In genomic region chr3:136818851-136819783, GRCh38 we compare ENCODE assay signal across 8 cellular contexts. TPM values are rescaled to one million over a fixed set of nuclear protein-coding genes. Genes with fewer than 3 reads are reported as not detected.
DNase-seq lines count a peak whose midpoint lies in the region; ATAC-seq and TF ChIP-seq lines count a peak whose summit lies in the region.

SLC35G2 (plus strand) TSS chr3:136819126; CDS start chr3:136854461, 35,335 bp downstream.

- POLR2A ChIA-PET in CD4-positive, alpha-beta memory T cell (lab: Charles Lee; ENCODE audit: partially characterized antibody) = interaction anchor here (0.9 kb wide), 2 partner anchors 43 to 67 kb away, joined by 3 read pairs; partner anchors contain the start of genes NCK1 and STAG1
- POLR2A ChIA-PET in HEK293 (lab: Yijun Ruan, JAX) = interaction anchor here (1.3 kb wide), 1 partner anchor 67 kb away, joined by 5 read pairs; the partner anchor contains the start of gene STAG1

- H3K36me3 Mint-ChIP-seq in CD4-positive, alpha-beta memory T cell = no peaks in the 10 kb centered on the region
- no peaks in the 10 kb centered on the region for H3K36me3 Mint-ChIP-seq in mesothelial cell of epicardium
- peaks cover 11% of the 10 kb centered on the region for H3K36me3 Mint-ChIP-seq in stimulated activated naive CD8-positive, alpha-beta T cell treated with anti-CD3 and anti-CD28 coated beads, Interleukin-15, Interleukin-2, amounts not matched to agents 100 ng/mL and 50 ng/mL, for 24 hours (ENCODE audit: low read depth)

- intact Hi-C loops in CD4-positive, alpha-beta memory T cell (cut with micrococcal nuclease) = loop anchor here (2.0 kb wide), 1 partner anchor 66 kb away; the partner anchor contains the start of gene STAG1

- peaks cover 14 to 21% (median 18%) of the 10 kb centered on the region in 4 donors for H3K4me1 Mint-ChIP-seq in CD4-positive, alpha-beta memory T cell
- H3K4me1 Mint-ChIP-seq in mesothelial cell of epicardium = peaks cover 9% of the 10 kb centered on the region
- peaks cover 25% of the 10 kb centered on the region for H3K4me1 Mint-ChIP-seq in stimulated activated naive CD8-positive, alpha-beta T cell treated with anti-CD3 and anti-CD28 coated beads, Interleukin-15, Interleukin-2, amounts not matched to agents 100 ng/mL and 50 ng/mL, for 24 hours (ENCODE audit: low read depth)

- no peaks in the 10 kb centered on the region for H3K9me3 ChIP-seq in CD4-positive, alpha-beta memory T cell (ENCODE audit: control insufficient read depth in 1 of 2, low read length in 2 of 2)
- H3K9me3 ChIP-seq in HEK293 (ENCODE audit: control insufficient read depth, insufficient read depth, low read depth, low read length) = no peaks in the 10 kb centered on the region

- peaks cover 18 to 39% of the 10 kb centered on the region in 2 donors for H3K27me3 Mint-ChIP-seq in CD4-positive, alpha-beta memory T cell
- H3K27me3 Mint-ChIP-seq in mesothelial cell of epicardium (ENCODE audit: low read depth) = peaks cover 39% of the 10 kb centered on the region
- H3K27me3 Mint-ChIP-seq in stimulated activated naive CD8-positive, alpha-beta T cell treated with anti-CD3 and anti-CD28 coated beads, Interleukin-15, Interleukin-2, amounts not matched to agents 100 ng/mL and 50 ng/mL, for 24 hours = peaks cover 51% of the 10 kb centered on the region

- TF ChIP-seq CTCF in HEK293 (tag by site-specific recombination; IDR thresholded peaks at IDR 0.05) = peak; percentile 48; the same call in 1 of the 2 replicates
- no peak for TF ChIP-seq CTCF in mesothelial cell of epicardium (IDR thresholded peaks at IDR 0.05; ENCODE audit: unreplicated experiment)

- no peak for ATAC-seq in HG02938 (IDR thresholded peaks at IDR 0.05; ENCODE audit: unreplicated experiment)

- peak within 1 kb of the TSS; percentile 50 to 63 for H3K4me3 ChIP-seq in CD4-positive, alpha-beta memory T cell (ENCODE audit: low read length in 2 of 2)
- peak within 1 kb of the TSS; percentile 61 for H3K4me3 ChIP-seq in HEK293 (ENCODE audit: low read depth, low read length)

- peaks cover 17% of the 10 kb centered on the region for H3K4me1 ChIP-seq in CD4-positive, alpha-beta memory T cell (ENCODE audit: insufficient read depth, low read length)
- peaks cover 5% of the 10 kb centered on the region; the same call in 1 of the 2 replicates for H3K4me1 ChIP-seq in HEK293 (ENCODE audit: control insufficient read depth, insufficient read depth, low read length)

- H3K27ac Mint-ChIP-seq in CD4-positive, alpha-beta memory T cell = peak within 1 kb of the TSS in 4 of 7 donors; percentile 11 to 65 (median 42)
- H3K27ac Mint-ChIP-seq in mesothelial cell of epicardium = no peak within 1 kb of the TSS
- H3K27ac Mint-ChIP-seq in stimulated activated naive CD8-positive, alpha-beta T cell treated with anti-CD3 and anti-CD28 coated beads, Interleukin-15, Interleukin-2, amounts not matched to agents 100 ng/mL and 50 ng/mL, for 24 hours = peak within 1 kb of the TSS; percentile 93

- H3K9me3 Mint-ChIP-seq in CD4-positive, alpha-beta memory T cell = peaks cover 0 to 10% (median 6%) of the 10 kb centered on the region in 8 donors
- H3K9me3 Mint-ChIP-seq in mesothelial cell of epicardium = peaks cover 13% of the 10 kb centered on the region
- H3K9me3 Mint-ChIP-seq in stimulated activated naive CD8-positive, alpha-beta T cell treated with anti-CD3 and anti-CD28 coated beads, Interleukin-15, Interleukin-2, amounts not matched to agents 100 ng/mL and 50 ng/mL, for 24 hours = peaks cover 9% of the 10 kb centered on the region

- no peak within 1 kb of the TSS for H3K27ac ChIP-seq in CD4-positive, alpha-beta memory T cell (ENCODE audit: low read depth, low read length)
- H3K27ac ChIP-seq in HEK293 (ENCODE audit: extremely low read depth, low read depth, low read length) = peak within 1 kb of the TSS; percentile 78
- H3K27ac ChIP-seq in epithelial cell of prostate = peak within 1 kb of the TSS; percentile 68

- DNase-seq in CD4-positive, alpha-beta memory T cell = peak; percentile 4 to 45 (median 18)
- DNase-seq in NCI-H524 (lab: John Stamatoyannopoulos, UW) = peak; percentile 89 to 96
- peak; percentile 19 for DNase-seq in activated T-cell treated with anti-CD3 and anti-CD28 coated beads for 4 hours
- DNase-seq in epithelial cell of prostate (ENCODE audit: low read depth, low spot score) = no peak
- DNase-seq in mesothelial cell of epicardium (ENCODE audit: low spot score in 2 of 2, unreplicated experiment in 2 of 2) = peak; percentile 39 to 73

- peaks cover 13% of the 10 kb centered on the region for H3K27me3 ChIP-seq in CD4-positive, alpha-beta memory T cell (ENCODE audit: insufficient read depth, low read length)

- H3K36me3 ChIP-seq in CD4-positive, alpha-beta memory T cell (ENCODE audit: insufficient read depth, low read length) = no peaks in the 10 kb centered on the region
- no peaks in the 10 kb centered on the region for H3K36me3 ChIP-seq in HEK293 (ENCODE audit: control insufficient read depth in 2 of 2, insufficient read depth in 1 of 2, low read length in 2 of 2)

- CTCF ChIA-PET in CD4-positive, alpha-beta memory T cell (lab: Charles Lee; ENCODE audit: partially characterized antibody) = no interaction called here
- CTCF ChIA-PET in HEK293 (lab: Yijun Ruan, JAX) = interaction anchor here (0.7 kb wide), 1 partner anchor 745 kb away, joined by 3 read pairs; no protein-coding TSS in a partner anchor

- peak within 1 kb of the TSS; percentile 83 to 94 (median 89) for H3K4me3 Mint-ChIP-seq in CD4-positive, alpha-beta memory T cell
- H3K4me3 Mint-ChIP-seq in mesothelial cell of epicardium = peak within 1 kb of the TSS; percentile 83
- peak within 1 kb of the TSS; percentile 93 for H3K4me3 Mint-ChIP-seq in stimulated activated naive CD8-positive, alpha-beta T cell treated with anti-CD3 and anti-CD28 coated beads, Interleukin-15, Interleukin-2, amounts not matched to agents 100 ng/mL and 50 ng/mL, for 24 hours

TF ChIP-seq in HEK293, 187 proteins besides CTCF, POLR2A, EP300 and RAD21 (continues in another document):
- TF ChIP-seq ZBTB48 (tag by site-specific recombination; IDR thresholded peaks at IDR 0.05) (peak; percentile 42; the same call in 1 of the 2 replicates), PATZ1 (tag by site-specific recombination; IDR thresholded peaks at IDR 0.05) (peak; percentile 78), REPIN1 (tag by site-specific recombination; IDR thresholded peaks at IDR 0.05; ENCODE audit: low read depth) (no peak), KLF8 (tag by site-specific recombination; IDR thresholded peaks at IDR 0.05) (peak; percentile 7; the same call in 1 of the 2 replicates), ZBTB10 (tag by site-specific recombination; IDR thresholded peaks at IDR 0.05) (peak; percentile 77), KLF1 (tag by site-specific recombination; IDR thresholded peaks at IDR 0.05) (0 out of 2 replicates have a peak, but pooled peaks have one; percentile 32), EGR2 (tag by site-specific recombination; IDR thresholded peaks at IDR 0.05; ENCODE audit: low read depth) (peak; percentile 53; the same call in 1 of the 2 replicates), ZNF629 (tag by site-specific recombination; IDR thresholded peaks at IDR 0.05) (peak; percentile 85)

RNA-seq across cellular contexts. Expression of gene SLC35G2, which starts in this region (rescaled TPM):
- under 1 TPM; 0.17 to 0.42 TPM for total RNA-seq in CD4-positive, alpha-beta memory T cell
- polyA plus RNA-seq in CD4-positive, alpha-beta memory T cell = under 1 TPM; 0.26 to 0.38 TPM
- 0.76 to 0.88 TPM (median 0.80 TPM) in 3 replicates for total RNA-seq in mesothelial cell of epicardium

Comparison
In these comparisons a context has a peak if more than half of its experiments do, and no peak if none do; other contexts are left out.
1. Peak in DNase-seq and H3K4me3 ChIP-seq in CD4-positive, alpha-beta memory T cell; RNA of the gene not detected or under 1 TPM.
2. Peak in DNase-seq in mesothelial cell of epicardium; RNA of the gene not detected or under 1 TPM.